In genomic region chr7:44727346-44728262, GRCh38 we compare ENCODE assay signal across 12 cellular contexts. TPM values are rescaled to one million over a fixed set of nuclear protein-coding genes. Genes with fewer than 3 reads are reported as not detected.
DNase-seq lines count a peak whose midpoint lies in the region; ATAC-seq and TF ChIP-seq lines count a peak whose summit lies in the region.
"Had no signal": no experiment of that assay in that cellular context is flagged by ENCODE, and none has a peak within 500 bp of the region (broad histone marks: within the 10 kb centered on the region; RNA-seq: fewer than 3 reads in every experiment).

No MANE protein-coding gene starts in this region.

- H3K9me3 ChIP-seq in GM23248 (ENCODE audit: low read depth) (no peaks in the 10 kb centered on the region), SJCRH30 (replicated peaks) (no peaks in the 10 kb centered on the region)
- H3K9me3 ChIP-seq: body of pancreas, sigmoid colon had no signal

- no peak for ATAC-seq in HG03571 (IDR thresholded peaks at IDR 0.05; ENCODE audit: unreplicated experiment)
- ATAC-seq: body of pancreas; stimulated activated naive CD8-positive, alpha-beta T cell treated with anti-CD3 and anti-CD28 coated beads, Interleukin-15, amount 100 ng/mL, for 72 hours had no signal

- H3K4me3 ChIP-seq in GM23248, result peak overlapping the region; percentile 13
- H3K4me3 ChIP-seq in SJCRH30, result no peak overlapping the region
- H3K4me3 ChIP-seq in fibroblast of pulmonary artery (replicated peaks; ENCODE audit: low read depth, low read length), result no peak overlapping the region
- H3K4me3 ChIP-seq: body of pancreas, sigmoid colon had no signal

- H3K36me3 ChIP-seq in GM23248 (ENCODE audit: low read depth) (no peaks in the 10 kb centered on the region), SJCRH30 (no peaks in the 10 kb centered on the region)
- H3K36me3 ChIP-seq: sigmoid colon had no signal

- peak overlapping the region; percentile 93 for H3K27ac ChIP-seq in GM23248
- H3K27ac ChIP-seq in SJCRH30, result peak overlapping the region; percentile 24
- H3K27ac ChIP-seq: body of pancreas, sigmoid colon had no signal

- H3F3A ChIP-seq in GM23248 (ENCODE audit: insufficient read depth), result peaks cover 24% of the 10 kb centered on the region

- H3K4me2 ChIP-seq in GM23248 (ENCODE audit: unreplicated experiment), result peak overlapping the region; percentile 68

- H3K27me3 ChIP-seq in GM23248 (replicated peaks; ENCODE audit: insufficient read depth) (no peaks in the 10 kb centered on the region), SJCRH30 (no peaks in the 10 kb centered on the region)
- H3K27me3 ChIP-seq: body of pancreas, sigmoid colon had no signal

- in situ Hi-C loops in GM23248 (cut with MboI), result loop anchor here (5.0 kb wide), 1 partner anchor 50 kb away; no protein-coding TSS in a partner anchor

- no peaks in the 10 kb centered on the region for H3K9me2 ChIP-seq in GM23248 (ENCODE audit: insufficient read depth)

- H3K9ac ChIP-seq in GM23248, result peak overlapping the region; percentile 57

- H3K4me1 ChIP-seq in GM23248 (ENCODE audit: insufficient read depth) (peaks cover 20% of the 10 kb centered on the region), SJCRH30 (peaks cover 7% of the 10 kb centered on the region; the same call in 1 of the 2 replicates)
- H3K4me1 ChIP-seq: body of pancreas, sigmoid colon had no signal

- peak; percentile 87 for DNase-seq in GM23248
- peak; percentile 33 to 51 for DNase-seq in SJCRH30
- DNase-seq in fibroblast of pulmonary artery (ENCODE audit: low read depth), result peak; percentile 80
- peak; percentile 44 for DNase-seq in pulmonary artery endothelial cell (ENCODE audit: low read depth, low spot score)
- no peak for DNase-seq in stimulated activated CD4-positive, alpha-beta T cell treated with anti-CD3 and anti-CD28 coated beads, Interleukin-4, amount 100 ng/mL, for 1 hour
- DNase-seq in NCI-H2227 (lab: John Stamatoyannopoulos, UW; ENCODE audit: unreplicated experiment), result no peak
- DNase-seq in DMS53 (lab: John Stamatoyannopoulos, UW), result no peak
- DNase-seq: activated CD4-positive, alpha-beta T cell treated with anti-CD3 and anti-CD28 coated beads, Interleukin-2, amount 10 ng/mL, durations not matched to agents 7 days and 5 days; body of pancreas; sigmoid colon; stimulated activated naive CD8-positive, alpha-beta T cell treated with anti-CD3 and anti-CD28 coated beads, Interleukin-15, amount 100 ng/mL, for 72 hours had no signal

- peak overlapping the region; percentile 55 for H2AFZ ChIP-seq in GM23248

- no peaks in the 10 kb centered on the region for H3K79me2 ChIP-seq in GM23248 (ENCODE audit: insufficient read depth)

- H4K20me1 ChIP-seq in GM23248 (ENCODE audit: insufficient read depth), result no peaks in the 10 kb centered on the region

- WGBS in GM23248 (ENCODE audit: low coverage in 1 of 2, low lambda C conversion rate in 2 of 2, missing lambda C conversion rate in 2 of 2), 2 experiments, result 29% methylated on average over 5 of the region's 5 CpGs

- TF ChIP-seq CTCF in fibroblast of pulmonary artery (IDR thresholded peaks at IDR 0.05; ENCODE audit: low read length, missing control alignments), result no peak

RNA-seq across cellular contexts. Expression of gene ZMIZ2, which starts 21.0 kb away (rescaled TPM):
- total RNA-seq in GM23248 (2014; rRNA removed; shearing (Covaris generic)), result 9.7 and 12.4 TPM in 2 replicates
- 6.1 and 7.8 TPM in 2 replicates for polyA plus RNA-seq in GM23248 (2016; fragmentation: Nextera tagmentation; extraction: Ambion mirVana)
- total RNA-seq in SJCRH30 (2014; rRNA removed; shearing (Covaris generic)), result 9.0 and 13.3 TPM in 2 replicates
- total RNA-seq in pulmonary artery endothelial cell, result 10.3 and 10.9 TPM in 2 replicates

Comparison
In these comparisons a context has a peak if more than half of its experiments do, and no peak if none do; other contexts are left out.
1. DNase-seq: peak in GM23248 (single experiment), SJCRH30 (2 of 2), fibroblast of pulmonary artery (single experiment) and pulmonary artery endothelial cell (single experiment); none in stimulated activated CD4-positive, alpha-beta T cell treated with anti-CD3 and anti-CD28 coated beads, Interleukin-4, amount 100 ng/mL, for 1 hour (single experiment), NCI-H2227 (single experiment) and DMS53 (single experiment).